8 cellular contexts compared by ENCODE assay signal in genomic region chr7:151759591-151760042, GRCh38.
DNase-seq lines count a peak whose midpoint lies in the region; ATAC-seq and TF ChIP-seq lines count a peak whose summit lies in the region.

No MANE protein-coding gene starts in this region.

- 52% methylated on average over 9 of the region's 9 CpGs for WGBS in smooth muscle cell (ENCODE audit: low lambda C conversion rate)

- H2AFZ ChIP-seq in MM.1S (ENCODE audit: low read length) (no peak overlapping the region), smooth muscle cell (ENCODE audit: low read depth) (no peak overlapping the region)

- TF ChIP-seq CTCF in AG04450 (IDR thresholded peaks at IDR 0.05; ENCODE audit: low read depth, low read length) (peak; percentile 89), MM.1S (IDR thresholded peaks at IDR 0.05; ENCODE audit: low read length) (peak; percentile 98), astrocyte of the cerebellum (IDR thresholded peaks at IDR 0.05; ENCODE audit: low read depth, low read length, missing control alignments) (peak; percentile 92), smooth muscle cell (IDR thresholded peaks at IDR 0.05; ENCODE audit: borderline replicate concordance, insufficient read depth, poor library complexity, severe bottlenecking) (peak; percentile 80)

- DNase-seq in AG04450 (ENCODE audit: low read depth, low spot score), result no peak
- peak; percentile 71 for DNase-seq in MM.1S
- peak in 1 of 3 donors; percentile 35 for DNase-seq in T-helper 17 cell
- DNase-seq in astrocyte of the cerebellum (ENCODE audit: low read depth), result peak; percentile 40
- peak; percentile 83 for DNase-seq in hepatic stellate cell (ENCODE audit: low spot score)
- DNase-seq in smooth muscle cell (lab: John Stamatoyannopoulos, UW; ENCODE audit: unreplicated experiment), result no peak

- ATAC-seq in GM18498 (IDR thresholded peaks at IDR 0.05; ENCODE audit: unreplicated experiment) (peak; percentile 51), T-helper 17 cell (peak; percentile 55), GM19328 (IDR thresholded peaks at IDR 0.05; ENCODE audit: unreplicated experiment) (no peak)

- POLR2A ChIA-PET in AG04450 (lab: Yijun Ruan, JAX), result no interaction called here

- H3K4me3 ChIP-seq in AG04450 (ENCODE audit: low read depth, low read length), result no peak overlapping the region
- no peak overlapping the region for H3K4me3 ChIP-seq in MM.1S (ENCODE audit: low read length)
- no peak overlapping the region for H3K4me3 ChIP-seq in astrocyte of the cerebellum (ENCODE audit: low read depth, low read length)
- H3K4me3 ChIP-seq in smooth muscle cell, result no peak overlapping the region

- H3F3A ChIP-seq in MM.1S (ENCODE audit: insufficient read depth, low read length) (no peaks in the 10 kb centered on the region), smooth muscle cell (ENCODE audit: low read depth) (peaks cover 8% of the 10 kb centered on the region)

- H4K20me1 ChIP-seq in MM.1S (ENCODE audit: insufficient read depth, low read length) (no peaks in the 10 kb centered on the region), smooth muscle cell (ENCODE audit: low read depth) (no peaks in the 10 kb centered on the region)

- no peak overlapping the region for H3K9ac ChIP-seq in MM.1S (ENCODE audit: low read length)
- no peak overlapping the region for H3K9ac ChIP-seq in smooth muscle cell (ENCODE audit: low read depth)

- no peaks in the 10 kb centered on the region for H3K36me3 ChIP-seq in MM.1S (replicated peaks; ENCODE audit: insufficient read depth, low read length)
- no peaks in the 10 kb centered on the region for H3K36me3 ChIP-seq in smooth muscle cell (ENCODE audit: low read depth)

- H3K4me1 ChIP-seq in MM.1S (ENCODE audit: low read length), result no peaks in the 10 kb centered on the region
- H3K4me1 ChIP-seq in smooth muscle cell (ENCODE audit: low read depth), result peaks cover 6% of the 10 kb centered on the region

- CTCF ChIA-PET in AG04450 (lab: Charles Lee), result interaction anchor here (0.6 to 4.9 kb wide), 58 partner anchors 9 to 450 kb away, joined by 3 to 41 read pairs (median 4); partner anchors contain the start of gene WDR86

- H3K79me2 ChIP-seq in MM.1S (ENCODE audit: low read length), result no peaks in the 10 kb centered on the region
- no peaks in the 10 kb centered on the region for H3K79me2 ChIP-seq in smooth muscle cell (ENCODE audit: low read depth)

- H3K27ac ChIP-seq in AG04450 (ENCODE audit: low read depth, low read length), result no peak overlapping the region
- H3K27ac ChIP-seq in MM.1S (ENCODE audit: low read length), result no peak overlapping the region
- no peak overlapping the region for H3K27ac ChIP-seq in smooth muscle cell (ENCODE audit: low read depth)

- no peaks in the 10 kb centered on the region for H3K9me2 ChIP-seq in MM.1S (replicated peaks; ENCODE audit: insufficient read depth, low read length)

- in situ Hi-C loops in astrocyte of the cerebellum (cut with HindIII; ENCODE audit: low sequenced_read_pairs), result no loop called here

- no peaks in the 10 kb centered on the region for H3K36me3 Mint-ChIP-seq in T-helper 17 cell (ENCODE audit: low read depth)

- H3K27me3 ChIP-seq in AG04450 (ENCODE audit: control insufficient read depth, insufficient read depth, low read length) (peaks cover 33% of the 10 kb centered on the region), MM.1S (replicated peaks; ENCODE audit: insufficient read depth, low read length) (peaks cover 62% of the 10 kb centered on the region), smooth muscle cell (ENCODE audit: low read depth) (peaks cover 7% of the 10 kb centered on the region)

- no peak overlapping the region for H3K4me2 ChIP-seq in MM.1S (ENCODE audit: low read depth, low read length)
- H3K4me2 ChIP-seq in smooth muscle cell, result no peak overlapping the region

- H3K9me3 ChIP-seq in AG04450 (ENCODE audit: control insufficient read depth, insufficient read depth, low read length), result peaks cover 17% of the 10 kb centered on the region
- H3K9me3 ChIP-seq in MM.1S (replicated peaks; ENCODE audit: insufficient read depth, low read length), result no peaks in the 10 kb centered on the region
- no peaks in the 10 kb centered on the region for H3K9me3 ChIP-seq in T-helper 17 cell (ENCODE audit: control insufficient read depth, low read length, poor library complexity, severe bottlenecking)
- H3K9me3 ChIP-seq in smooth muscle cell (replicated peaks; ENCODE audit: low read depth), result no peaks in the 10 kb centered on the region

- peaks cover 28% of the 10 kb centered on the region for H3K4me1 Mint-ChIP-seq in T-helper 17 cell

- H3K27me3 Mint-ChIP-seq in T-helper 17 cell, result no peaks in the 10 kb centered on the region

- no peak overlapping the region for H3K4me3 Mint-ChIP-seq in T-helper 17 cell

- peak overlapping the region; percentile 49 for H3K27ac Mint-ChIP-seq in T-helper 17 cell

Comparison
In these comparisons a context has a peak if more than half of its experiments do, and no peak if none do; other contexts are left out.
1. DNase-seq: peak in MM.1S (single experiment), astrocyte of the cerebellum (single experiment) and hepatic stellate cell (single experiment); none in AG04450 (single experiment) and smooth muscle cell (single experiment).
2. Peak in every context shown above with its lines, with median percentiles within 50 percentile points of each other: CTCF ChIP-seq.